ENCODE assay signal across 1 cellular context in genomic region chr5:141686648-141687416, GRCh38.
TF ChIP-seq lines count a peak whose summit lies in the region.

No MANE protein-coding gene starts in this region.

TF ChIP-seq in WTC11, 78 proteins besides CTCF, POLR2A, EP300 and RAD21 (continued from another document):
- TF ChIP-seq ZNF532 (CRISPR knock-in tag; IDR thresholded peaks at IDR 0.05; ENCODE audit: borderline replicate concordance) (no peak), TCF7 (CRISPR knock-in tag; IDR thresholded peaks at IDR 0.05; ENCODE audit: low read depth) (no peak), ZNF138 (CRISPR knock-in tag; conservative IDR thresholded peaks at IDR 0.05) (no peak), SOX15 (CRISPR knock-in tag; IDR thresholded peaks at IDR 0.05) (no peak), NFE2L1 (CRISPR knock-in tag; IDR thresholded peaks at IDR 0.05) (no peak), ETV6 (CRISPR knock-in tag; IDR thresholded peaks at IDR 0.05) (no peak), JAZF1 (CRISPR knock-in tag; IDR thresholded peaks at IDR 0.05) (no peak), GTF2I (CRISPR knock-in tag; conservative IDR thresholded peaks at IDR 0.05) (no peak), ZNF281 (CRISPR knock-in tag; IDR thresholded peaks at IDR 0.05) (no peak), ZNF263 (CRISPR knock-in tag; IDR thresholded peaks at IDR 0.05; ENCODE audit: low read depth) (no peak), NR3C1 (CRISPR knock-in tag; conservative IDR thresholded peaks at IDR 0.05; ENCODE audit: low read depth) (no peak)
- TF ChIP-seq, protein P1, sequence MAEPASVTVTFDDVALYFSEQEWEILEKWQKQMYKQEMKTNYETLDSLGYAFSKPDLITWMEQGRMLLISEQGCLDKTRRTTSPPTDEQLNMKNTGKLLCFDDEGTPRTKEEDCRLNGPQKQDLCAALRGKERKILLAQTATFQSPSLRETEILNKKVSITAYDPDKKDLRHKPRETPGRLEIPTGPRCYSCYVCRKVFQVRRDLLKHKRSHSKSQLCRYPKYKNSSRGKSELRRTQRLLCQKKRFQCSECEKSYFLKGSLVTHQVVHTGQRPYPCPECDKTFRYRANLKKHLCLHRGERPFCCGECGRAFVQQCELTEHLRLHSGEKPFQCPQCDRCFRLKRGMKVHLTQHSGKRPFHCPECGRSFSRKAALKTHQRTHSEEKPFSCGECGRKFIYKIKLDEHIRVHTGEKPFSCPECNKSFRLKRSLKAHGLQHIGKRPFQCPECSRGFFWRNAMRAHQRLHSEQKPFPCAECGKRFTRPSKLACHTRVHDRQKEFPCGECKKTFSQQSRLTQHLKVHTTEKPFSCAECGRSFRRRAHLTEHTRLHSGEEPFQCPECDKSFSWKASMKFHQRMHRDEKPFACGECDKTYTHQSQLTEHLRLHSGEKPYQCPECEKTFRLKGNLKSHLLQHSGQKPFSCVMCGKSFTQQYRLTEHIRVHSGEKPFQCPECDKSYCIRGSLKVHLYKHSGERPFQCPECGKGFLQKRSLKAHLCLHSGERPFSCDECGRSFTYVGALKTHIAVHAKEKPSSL (CRISPR knock-in tag; conservative IDR thresholded peaks at IDR 0.05): no peak
- TF ChIP-seq, protein P2, sequence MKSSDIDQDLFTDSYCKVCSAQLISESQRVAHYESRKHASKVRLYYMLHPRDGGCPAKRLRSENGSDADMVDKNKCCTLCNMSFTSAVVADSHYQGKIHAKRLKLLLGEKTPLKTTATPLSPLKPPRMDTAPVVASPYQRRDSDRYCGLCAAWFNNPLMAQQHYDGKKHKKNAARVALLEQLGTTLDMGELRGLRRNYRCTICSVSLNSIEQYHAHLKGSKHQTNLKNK (CRISPR knock-in tag; IDR thresholded peaks at IDR 0.05): no peak
- TF ChIP-seq, protein P3, sequence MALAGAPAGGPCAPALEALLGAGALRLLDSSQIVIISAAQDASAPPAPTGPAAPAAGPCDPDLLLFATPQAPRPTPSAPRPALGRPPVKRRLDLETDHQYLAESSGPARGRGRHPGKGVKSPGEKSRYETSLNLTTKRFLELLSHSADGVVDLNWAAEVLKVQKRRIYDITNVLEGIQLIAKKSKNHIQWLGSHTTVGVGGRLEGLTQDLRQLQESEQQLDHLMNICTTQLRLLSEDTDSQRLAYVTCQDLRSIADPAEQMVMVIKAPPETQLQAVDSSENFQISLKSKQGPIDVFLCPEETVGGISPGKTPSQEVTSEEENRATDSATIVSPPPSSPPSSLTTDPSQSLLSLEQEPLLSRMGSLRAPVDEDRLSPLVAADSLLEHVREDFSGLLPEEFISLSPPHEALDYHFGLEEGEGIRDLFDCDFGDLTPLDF (CRISPR knock-in tag; IDR thresholded peaks at IDR 0.05): no peak
TF ChIP-seq in WTC11: peak in this region for 0.
